ENCODE assay signal across 3 cellular contexts in genomic region chr11:128727811-128728431, GRCh38.
TF ChIP-seq lines count a peak whose summit lies in the region.

No MANE protein-coding gene starts in this region.

TF ChIP-seq in GM12891, 5 proteins besides CTCF, POLR2A, EP300 and RAD21:
- 0 out of 2 replicates have a peak, but pooled peaks have one; percentile 27 for TF ChIP-seq SPI1 (IDR thresholded peaks at IDR 0.05; ENCODE audit: low read depth, low read length)
- no peak for TF ChIP-seq PAX5 (IDR thresholded peaks at IDR 0.05; ENCODE audit: insufficient read depth, low read length, severe bottlenecking)
TF ChIP-seq in GM12891: peak in this region for 1.

TF ChIP-seq in endothelial cell of umbilical vein, 7 proteins besides CTCF, POLR2A, EP300 and RAD21:
- TF ChIP-seq EZH2 (IDR thresholded peaks at IDR 0.05; ENCODE audit: borderline replicate concordance, low read depth, low read length, severe bottlenecking), result no peak
- peak; percentile 19 for TF ChIP-seq POLR2AphosphoS5 (IDR thresholded peaks at IDR 0.05; ENCODE audit: insufficient read depth, low read depth, low read length)
- no peak for TF ChIP-seq MAX (IDR thresholded peaks at IDR 0.05; ENCODE audit: insufficient read depth, insufficient read length)

TF ChIP-seq in HepG2, 621 proteins besides CTCF, POLR2A, EP300 and RAD21:
- TF ChIP-seq ZBTB3 (CRISPR knock-in tag; IDR thresholded peaks at IDR 0.05; ENCODE audit: borderline replicate concordance, low read depth) (no peak), NPAS2 (CRISPR knock-in tag; IDR thresholded peaks at IDR 0.05; ENCODE audit: borderline replicate concordance) (no peak), NFATC3 (CRISPR knock-in tag; IDR thresholded peaks at IDR 0.05) (no peak), SNAPC4 (CRISPR knock-in tag; IDR thresholded peaks at IDR 0.05) (no peak)
